In the genomic region with DNA sequence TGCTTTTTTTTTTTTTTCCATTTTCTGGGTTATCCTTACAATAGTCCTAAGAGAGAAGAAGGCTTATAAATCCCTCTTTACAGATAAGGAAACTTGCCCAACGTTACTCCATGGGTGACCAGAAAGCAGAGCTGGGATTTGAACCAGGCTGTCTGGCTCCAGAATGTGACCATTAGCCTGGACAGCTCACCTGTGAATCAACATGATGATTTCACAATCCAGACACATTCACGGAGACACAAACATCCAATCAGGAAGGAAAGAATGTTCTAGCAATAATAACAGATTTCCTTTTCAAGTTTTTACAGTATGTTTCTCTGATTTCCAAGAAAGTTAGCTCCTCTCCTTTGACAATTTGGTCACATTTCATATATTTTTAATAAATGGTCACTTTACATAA, we compare ENCODE assay signal across 29 cellular contexts.
"Had no signal": no experiment of that assay in that cellular context is flagged by ENCODE, and none has a peak within 500 bp of the region (broad histone marks: within the 10 kb centered on the region; RNA-seq: fewer than 3 reads in every experiment).

No MANE protein-coding gene starts in this region.

- H3K36me3 Mint-ChIP-seq: activated CD4-positive, alpha-beta memory T cell treated with anti-CD3 and anti-CD28 coated beads for 36 hours; activated naive CD8-positive, alpha-beta T cell treated with anti-CD3 and anti-CD28 coated beads for 36 hours had no signal

- H3K4me3 Mint-ChIP-seq: activated B cell treated with CpG ODN at 0.5 μM for 24 hours; activated CD4-positive, alpha-beta memory T cell treated with anti-CD3 and anti-CD28 coated beads for 36 hours; activated CD4-positive, alpha-beta T cell treated with anti-CD3 and anti-CD28 coated beads, Interleukin-2, amount 10 ng/mL, durations not matched to agents 7 days and 5 days; activated naive CD4-positive, alpha-beta T cell treated with anti-CD3 and anti-CD28 coated beads for 36 hours; activated naive CD8-positive, alpha-beta T cell treated with anti-CD3 and anti-CD28 coated beads for 36 hours; activated T-helper 17 cell treated with anti-CD3 and anti-CD28 coated beads, Interleukin-2, amount 50 U/mL, for 72 hours; T-helper 17 cell had no signal

- H3K27me3 Mint-ChIP-seq: activated B cell treated with CpG ODN at 0.5 μM for 24 hours had no signal

- H3K4me1 Mint-ChIP-seq: activated B cell treated with CpG ODN at 0.5 μM for 24 hours; activated CD4-positive, alpha-beta T cell treated with anti-CD3 and anti-CD28 coated beads, Interleukin-2, amount 10 ng/mL, durations not matched to agents 7 days and 5 days; activated T-helper 17 cell treated with anti-CD3 and anti-CD28 coated beads, Interleukin-2, amount 50 U/mL, for 72 hours; T-helper 17 cell had no signal

- H3K27ac Mint-ChIP-seq: activated B cell treated with CpG ODN at 0.5 μM for 24 hours; activated CD4-positive, alpha-beta memory T cell treated with anti-CD3 and anti-CD28 coated beads for 36 hours; activated CD4-positive, alpha-beta T cell treated with anti-CD3 and anti-CD28 coated beads, Interleukin-2, amount 10 ng/mL, durations not matched to agents 7 days and 5 days; activated naive CD4-positive, alpha-beta T cell treated with anti-CD3 and anti-CD28 coated beads for 36 hours; activated naive CD8-positive, alpha-beta T cell treated with anti-CD3 and anti-CD28 coated beads for 36 hours; activated T-helper 17 cell treated with anti-CD3 and anti-CD28 coated beads, Interleukin-2, amount 50 U/mL, for 72 hours; T-helper 17 cell had no signal

- H3K36me3 ChIP-seq: brain microvascular endothelial cell had no signal

- DNase-seq: activated B cell treated with CpG ODN at 0.5 μM for 24 hours; activated CD4-positive, alpha-beta memory T cell treated with anti-CD3 and anti-CD28 coated beads for 36 hours; activated CD4-positive, alpha-beta T cell treated with anti-CD3 and anti-CD28 coated beads for 1 hour; activated CD4-positive, alpha-beta T cell treated with anti-CD3 and anti-CD28 coated beads, Interleukin-2, amount 10 ng/mL, durations not matched to agents 7 days and 5 days; activated CD8-positive, alpha-beta memory T cell treated with anti-CD3 and anti-CD28 coated beads for 24 hours; activated gamma-delta T cell; activated naive CD4-positive, alpha-beta T cell treated with anti-CD3 and anti-CD28 coated beads for 36 hours; activated naive CD8-positive, alpha-beta T cell treated with anti-CD3 and anti-CD28 coated beads for 36 hours; activated T-cell treated with anti-CD3 and anti-CD28 coated beads for 4 hours; activated T-cell treated with anti-CD3 and anti-CD28 coated beads, Interleukin-2, amount 50 U/mL, for 48 hours; brain microvascular endothelial cell; caudate nucleus; Kasumi-1; KBM-7; NCI-H1048; NCI-H146; NCI-H187 treated with DMSO at 0.1 percent for 48 hours; NCI-H2081 treated with DMSO at 0.1 percent for 48 hours; NCI-H2227 treated with DMSO at 0.1 percent for 48 hours; NCI-H526; NCI-H82; NK-92 treated with Interleukin-12 subunit alpha and Interleukin-12 subunit beta, amount 100 ng/mL, for 24 hours; OCI-M1; RPMI8226; SHP77 treated with DMSO at 0.1 percent for 48 hours; T-helper 17 cell; T-helper 9 cell had no signal

- H3K9me3 Mint-ChIP-seq: activated B cell treated with CpG ODN at 0.5 μM for 24 hours; activated CD4-positive, alpha-beta memory T cell treated with anti-CD3 and anti-CD28 coated beads for 36 hours; activated T-helper 17 cell treated with anti-CD3 and anti-CD28 coated beads, Interleukin-2, amount 50 U/mL, for 72 hours had no signal

- H3K27ac ChIP-seq: brain microvascular endothelial cell had no signal

- ATAC-seq: activated T-helper 17 cell treated with anti-CD3 and anti-CD28 coated beads, Interleukin-2, amount 50 U/mL, for 72 hours; Panc1; T-helper 17 cell had no signal

- H3K27me3 ChIP-seq: brain microvascular endothelial cell had no signal
